Comparison of ENCODE assay signal across 8 cellular contexts in genomic region chr11:73178092-73178539, GRCh38. TPM values are rescaled to one million over a fixed set of nuclear protein-coding genes. Genes with fewer than 3 reads are reported as not detected.
A peak's percentile ranks its signal among the peaks of the same experiment; 100 is the strongest.
DNase-seq lines count a peak whose midpoint lies in the region; ATAC-seq lines count a peak whose summit lies in the region.

No MANE protein-coding gene starts in this region.

- ATAC-seq in HG02588 (IDR thresholded peaks at IDR 0.05; ENCODE audit: unreplicated experiment) = no peak

- DNase-seq in DMS53 (lab: John Stamatoyannopoulos, UW) (peak; percentile 92), GOT3 (lab: John Stamatoyannopoulos, UW) (peak; percentile 21), NCI-H1092 treated with DMSO at 0.1 percent for 48 hours (lab: John Stamatoyannopoulos, UW) (peak; percentile 38), T1000 (lab: John Stamatoyannopoulos, UW) (peak; percentile 75), astrocyte of the hippocampus (ENCODE audit: low read depth, low spot score) (peak; percentile 91), hypothalamus (lab: John Stamatoyannopoulos, UW) (peak in 46 of 51 donors; percentile 29 to 87 (median 69))

- no peak overlapping the region for H3K27ac ChIP-seq in skeletal muscle tissue (ENCODE audit: low read depth, low read length)

- peak overlapping the region in 2 of 3 donors; percentile 20 to 54 for H3K9ac ChIP-seq in skeletal muscle tissue (ENCODE audit: low read depth in 1 of 3, low read length in 3 of 3)

- no peaks in the 10 kb centered on the region for H3K36me3 ChIP-seq in skeletal muscle tissue (ENCODE audit: control insufficient read depth in 3 of 3, insufficient read depth in 3 of 3, low read length in 3 of 3)

- H3K4me1 ChIP-seq in skeletal muscle tissue (ENCODE audit: control insufficient read depth in 3 of 3, insufficient read depth in 3 of 3, low read length in 3 of 3) = peaks cover 23 to 47% (median 44%) of the 10 kb centered on the region in 3 donors

- no peaks in the 10 kb centered on the region for H3K27me3 ChIP-seq in skeletal muscle tissue (ENCODE audit: control insufficient read depth in 3 of 3, insufficient read depth in 3 of 3, low read length in 3 of 3)

- no peaks in the 10 kb centered on the region for H3K9me3 ChIP-seq in skeletal muscle tissue (ENCODE audit: control insufficient read depth in 3 of 3, low read length in 3 of 3)

- no peak overlapping the region for H3K4me3 ChIP-seq in skeletal muscle tissue (ENCODE audit: low read length in 3 of 3)

RNA-seq across cellular contexts. Expression of gene FCHSD2, which starts 36.0 kb away (rescaled TPM):
- 19.8 TPM for total RNA-seq in skeletal muscle tissue

RNA-seq across cellular contexts. Expression of gene P2RY2, which starts 40.0 kb away (rescaled TPM):
- 1.0 TPM for total RNA-seq in skeletal muscle tissue

Comparison
In these comparisons a context has a peak if more than half of its experiments do, and no peak if none do; other contexts are left out.
1. DNase-seq: peak in every context shown above with its lines; median percentile 92 in DMS53; 91 in astrocyte of the hippocampus; 75 in T1000; 69 in hypothalamus; 38 in NCI-H1092 treated with DMSO at 0.1 percent for 48 hours; 21 in GOT3.